Comparison of ENCODE assay signal across 8 cellular contexts in genomic region chr1:120087959-120088358, GRCh38. TPM values are rescaled to one million over a fixed set of nuclear protein-coding genes. Genes with fewer than 3 reads are reported as not detected.
DNase-seq lines count a peak whose midpoint lies in the region; ATAC-seq and TF ChIP-seq lines count a peak whose summit lies in the region.
"Not testable (repeated sequence)": the region's sequence is repeated elsewhere in the genome, so short reads cannot be mapped to it uniquely, and the experiment has no call there.

No MANE protein-coding gene starts in this region.

- not testable (repeated sequence) for H4K20me1 ChIP-seq in fibroblast of lung (ENCODE audit: control insufficient read depth, extremely low read depth, insufficient read depth, low read length)

- peak; percentile 56; the same call in 2 of the 3 replicates for ATAC-seq in SK-N-SH treated with all-trans-retinoic acid at 6 μM for 48 hours
- peak; percentile 100 for ATAC-seq in activated CD8-positive, alpha-beta T cell treated with anti-CD3 and anti-CD28 coated beads, Interleukin-2, amount 10 ng/mL, durations not matched to agents 7 days and 5 days
- peak; percentile 100 for ATAC-seq in activated naive CD4-positive, alpha-beta T cell treated with anti-CD3 and anti-CD28 coated beads, Interleukin-2, amount 50 U/mL, for 72 hours
- peak; percentile 94 to 100 for ATAC-seq in natural killer cell treated with Interleukin-12 subunit alpha and Interleukin-12 subunit beta and Interleukin-15 and Interleukin-18, amount 100 ng/mL, for 72 hours

- H3K27me3 Mint-ChIP-seq in CD8-positive, alpha-beta memory T cell; activated CD8-positive, alpha-beta T cell treated with anti-CD3 and anti-CD28 coated beads, Interleukin-2, amount 10 ng/mL, durations not matched to agents 7 days and 5 days (ENCODE audit: low read depth); natural killer cell treated with Interleukin-12 subunit alpha and Interleukin-12 subunit beta and Interleukin-15 and Interleukin-18, amount 100 ng/mL, for 72 hours: not testable (repeated sequence)

- H3K36me3 Mint-ChIP-seq in CD8-positive, alpha-beta memory T cell; activated CD8-positive, alpha-beta T cell treated with anti-CD3 and anti-CD28 coated beads, Interleukin-2, amount 10 ng/mL, durations not matched to agents 7 days and 5 days (ENCODE audit: low read depth); activated naive CD4-positive, alpha-beta T cell treated with anti-CD3 and anti-CD28 coated beads, Interleukin-2, amount 50 U/mL, for 72 hours; natural killer cell treated with Interleukin-12 subunit alpha and Interleukin-12 subunit beta and Interleukin-15 and Interleukin-18, amount 100 ng/mL, for 72 hours: not testable (repeated sequence)

- not testable (repeated sequence) for H3K9ac ChIP-seq in fibroblast of lung (ENCODE audit: insufficient read depth, low read length)

- not testable (repeated sequence) for H3K9me3 ChIP-seq in CD8-positive, alpha-beta memory T cell (ENCODE audit: low read length); fibroblast of lung (ENCODE audit: control insufficient read depth, insufficient read depth, low read depth, low read length)

- H3K36me3 ChIP-seq in CD8-positive, alpha-beta memory T cell (ENCODE audit: insufficient read depth, low read length); fibroblast of lung (ENCODE audit: control insufficient read depth, insufficient read depth, low read length): not testable (repeated sequence)

- not testable (repeated sequence) for H3K4me3 ChIP-seq in CD8-positive, alpha-beta memory T cell (ENCODE audit: low read length); fibroblast of lung (replicated peaks in 1 of 4; ENCODE audit: control extremely low read depth in 1 of 4, insufficient read depth in 1 of 4, low read depth in 3 of 4, low read length in 4 of 4)

- not testable (repeated sequence) for H3K79me2 ChIP-seq in fibroblast of lung (ENCODE audit: control insufficient read depth, insufficient read depth, low read length)

- TF ChIP-seq CTCF in fibroblast of lung (conservative IDR thresholded peaks at IDR 0.05 in 1 of 2, IDR thresholded peaks at IDR 0.05 in 1 of 2; ENCODE audit: low read depth in 1 of 2, low read length in 2 of 2): not testable (repeated sequence)

- peak overlapping the region in 4 of 8 donors; percentile 37 to 61 (median 50) for H3K27ac Mint-ChIP-seq in CD8-positive, alpha-beta memory T cell
- H3K27ac Mint-ChIP-seq in activated CD8-positive, alpha-beta T cell treated with anti-CD3 and anti-CD28 coated beads, Interleukin-2, amount 10 ng/mL, durations not matched to agents 7 days and 5 days: peak overlapping the region; percentile 22
- not testable (repeated sequence) for H3K27ac Mint-ChIP-seq in activated naive CD4-positive, alpha-beta T cell treated with anti-CD3 and anti-CD28 coated beads, Interleukin-2, amount 50 U/mL, for 72 hours; natural killer cell treated with Interleukin-12 subunit alpha and Interleukin-12 subunit beta and Interleukin-15 and Interleukin-18, amount 100 ng/mL, for 72 hours

- POLR2A ChIA-PET in CD8-positive, alpha-beta memory T cell (lab: Charles Lee); activated CD8-positive, alpha-beta T cell treated with anti-CD3 and anti-CD28 coated beads, Interleukin-2, amount 10 ng/mL, durations not matched to agents 7 days and 5 days (lab: Charles Lee): not testable (repeated sequence)

- not testable (repeated sequence) for H3K4me1 Mint-ChIP-seq in CD8-positive, alpha-beta memory T cell; natural killer cell treated with Interleukin-12 subunit alpha and Interleukin-12 subunit beta and Interleukin-15 and Interleukin-18, amount 100 ng/mL, for 72 hours (ENCODE audit: low read depth in 2 of 2)
- H3K4me1 Mint-ChIP-seq in activated CD8-positive, alpha-beta T cell treated with anti-CD3 and anti-CD28 coated beads, Interleukin-2, amount 10 ng/mL, durations not matched to agents 7 days and 5 days (ENCODE audit: low read depth): peaks cover 13% of the 10 kb centered on the region

- H3K27me3 ChIP-seq in CD8-positive, alpha-beta memory T cell (ENCODE audit: insufficient read depth, low read length, poor library complexity, severe bottlenecking); fibroblast of lung (ENCODE audit: control insufficient read depth, insufficient read depth, low read length): not testable (repeated sequence)

- peak overlapping the region in 3 of 7 donors; percentile 15 to 38 (median 38) for H3K4me3 Mint-ChIP-seq in CD8-positive, alpha-beta memory T cell
- not testable (repeated sequence) for H3K4me3 Mint-ChIP-seq in activated CD8-positive, alpha-beta T cell treated with anti-CD3 and anti-CD28 coated beads, Interleukin-2, amount 10 ng/mL, durations not matched to agents 7 days and 5 days
- H3K4me3 Mint-ChIP-seq in natural killer cell treated with Interleukin-12 subunit alpha and Interleukin-12 subunit beta and Interleukin-15 and Interleukin-18, amount 100 ng/mL, for 72 hours: peak overlapping the region; percentile 38

- H3K4me1 ChIP-seq in CD8-positive, alpha-beta memory T cell (ENCODE audit: insufficient read depth, low read length); fibroblast of lung (ENCODE audit: control insufficient read depth, extremely low read depth, insufficient read depth, low read length): not testable (repeated sequence)

- peak in 4 of 5 donors; percentile 1 to 60 (median 22) for DNase-seq in CD8-positive, alpha-beta memory T cell
- DNase-seq in HS-27A (ENCODE audit: low read depth) (peak; percentile 42), fibroblast of lung (ENCODE audit: low read depth in 2 of 2) (peak; percentile 39 to 83)
- peak; percentile 39 for DNase-seq in activated CD8-positive, alpha-beta T cell treated with anti-CD3 and anti-CD28 coated beads, Interleukin-2, amount 10 ng/mL, durations not matched to agents 7 days and 5 days
- peak; percentile 28 to 55 for DNase-seq in activated naive CD4-positive, alpha-beta T cell treated with anti-CD3 and anti-CD28 coated beads, Interleukin-2, amount 50 U/mL, for 72 hours (ENCODE audit: low spot score in 2 of 2)
- DNase-seq in natural killer cell treated with Interleukin-12 subunit alpha and Interleukin-12 subunit beta and Interleukin-15 and Interleukin-18, amount 100 ng/mL, for 72 hours (ENCODE audit: low spot score): not testable (repeated sequence)
- DNase-seq in stimulated activated CD8-positive, alpha-beta memory T cell treated with anti-CD3 and anti-CD28 coated beads, Interleukin-4, amount 100 ng/mL, for 48 hours: peak; percentile 39

- H3K9me3 Mint-ChIP-seq in CD8-positive, alpha-beta memory T cell; activated CD8-positive, alpha-beta T cell treated with anti-CD3 and anti-CD28 coated beads, Interleukin-2, amount 10 ng/mL, durations not matched to agents 7 days and 5 days (ENCODE audit: insufficient read depth); activated naive CD4-positive, alpha-beta T cell treated with anti-CD3 and anti-CD28 coated beads, Interleukin-2, amount 50 U/mL, for 72 hours; natural killer cell treated with Interleukin-12 subunit alpha and Interleukin-12 subunit beta and Interleukin-15 and Interleukin-18, amount 100 ng/mL, for 72 hours: not testable (repeated sequence)

- CTCF ChIA-PET in CD8-positive, alpha-beta memory T cell (lab: Charles Lee); activated CD8-positive, alpha-beta T cell treated with anti-CD3 and anti-CD28 coated beads, Interleukin-2, amount 10 ng/mL, durations not matched to agents 7 days and 5 days (lab: Charles Lee): not testable (repeated sequence)

- not testable (repeated sequence) for H2AFZ ChIP-seq in fibroblast of lung (ENCODE audit: low read length)

- H3K27ac ChIP-seq in CD8-positive, alpha-beta memory T cell (ENCODE audit: low read depth, low read length); fibroblast of lung (ENCODE audit: insufficient read depth, low read length): not testable (repeated sequence)

- H3K4me2 ChIP-seq in fibroblast of lung (ENCODE audit: extremely low read depth, insufficient read depth, low read length): not testable (repeated sequence)

RNA-seq across cellular contexts. Expression of gene NOTCH2, which starts 18.5 kb away (rescaled TPM):
- 10 to 100 TPM; 47.1 to 53.9 TPM for total RNA-seq in CD8-positive, alpha-beta memory T cell
- 24.7 TPM for polyA plus RNA-seq in CD8-positive, alpha-beta memory T cell
- total RNA-seq in activated CD8-positive, alpha-beta T cell treated with anti-CD3 and anti-CD28 coated beads, Interleukin-2, amount 10 ng/mL, durations not matched to agents 7 days and 5 days: 10 to 100 TPM; 71.5 to 77.5 TPM
- total RNA-seq in activated naive CD4-positive, alpha-beta T cell treated with anti-CD3 and anti-CD28 coated beads, Interleukin-2, amount 50 U/mL, for 72 hours: 10 to 100 TPM; 42.6 to 79.6 TPM
- total RNA-seq in fibroblast of lung: 129 and 204 TPM in 2 replicates
- 61.6 and 86.3 TPM in 2 replicates for polyA plus RNA-seq in fibroblast of lung
- polyA plus RNA-seq in fibroblast of lung (2012): 43.6 and 75.9 TPM in 2 replicates
- 468 and 563 TPM in 2 replicates for polyA minus RNA-seq in fibroblast of lung (ENCODE audit: low replicate concordance)
- total RNA-seq in natural killer cell treated with Interleukin-12 subunit alpha and Interleukin-12 subunit beta and Interleukin-15 and Interleukin-18, amount 100 ng/mL, for 72 hours: 100 to 1,000 TPM; 115 to 179 TPM
